ENCODE assay signal across 8 cellular contexts in the genomic region with DNA sequence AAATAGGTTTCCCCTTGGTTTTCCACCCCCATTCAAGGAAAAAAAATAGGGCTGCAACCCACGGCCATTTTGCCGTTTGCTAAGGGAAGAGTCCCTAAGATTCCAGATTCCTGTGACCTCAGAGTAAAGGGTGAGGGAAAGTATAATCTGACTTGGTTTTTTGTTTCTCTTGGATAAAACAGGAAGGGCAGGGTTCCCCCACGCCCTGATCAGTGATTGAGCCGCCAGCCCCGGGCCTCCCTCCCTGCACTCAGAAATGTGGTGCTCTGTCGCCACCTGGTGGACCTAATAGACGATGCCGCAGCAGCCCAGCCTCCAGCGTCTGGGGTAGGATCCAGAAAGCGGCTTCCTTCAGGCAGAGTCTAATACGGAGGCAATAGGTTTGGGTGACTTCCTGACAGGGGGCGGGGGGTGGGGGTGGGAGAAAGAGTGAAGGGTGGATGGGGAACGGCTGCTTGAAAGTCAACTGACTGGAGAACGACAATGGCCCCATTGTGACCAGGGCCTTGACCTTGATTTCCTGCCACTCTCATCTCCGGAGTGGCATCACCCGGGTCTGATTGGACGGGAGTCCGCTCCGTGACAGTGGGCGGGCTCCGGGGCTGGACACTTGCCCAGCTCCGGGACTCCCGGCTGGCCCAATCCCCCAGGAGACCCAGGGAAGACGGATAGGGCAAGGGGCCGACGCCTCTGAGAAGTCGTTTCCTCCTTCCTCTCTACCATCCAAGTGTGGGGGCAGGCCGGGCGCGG. TPM values are rescaled to one million over a fixed set of nuclear protein-coding genes. Genes with fewer than 3 reads are reported as not detected.
DNase-seq lines count a peak whose midpoint lies in the region; ATAC-seq and TF ChIP-seq lines count a peak whose summit lies in the region.

No MANE protein-coding gene starts in this region.

- H3K27me3 ChIP-seq in adrenal gland (no peaks in the 10 kb centered on the region), right atrium auricular region (no peaks in the 10 kb centered on the region), vagina (no peaks in the 10 kb centered on the region)

- peak overlapping the region in 2 of 4 donors; percentile 22 to 56 for H3K4me3 ChIP-seq in adrenal gland
- H3K4me3 ChIP-seq in right atrium auricular region, result peak overlapping the region; percentile 39 to 49
- H3K4me3 ChIP-seq in vagina, result peak overlapping the region; percentile 30 to 49

- H3K9me3 ChIP-seq in adrenal gland (replicated peaks in 1 of 3) (no peaks in the 10 kb centered on the region), right atrium auricular region (no peaks in the 10 kb centered on the region), vagina (no peaks in the 10 kb centered on the region)

- H3K4me1 ChIP-seq in adrenal gland (replicated peaks in 1 of 2) (peaks cover 0 to 8% of the 10 kb centered on the region in 2 donors), right atrium auricular region (peaks cover 0 to 14% of the 10 kb centered on the region in 2 donors), vagina (peaks cover 6% of the 10 kb centered on the region)

- intact Hi-C loops in adrenal gland (cut with DNase I) (loop anchor here (2.0 to 10.0 kb wide), 5 partner anchors 82 to 372 kb away; no protein-coding TSS in a partner anchor), vagina (cut with DNase I) (loop anchor here (2.0 kb wide), 1 partner anchor 84 kb away; no protein-coding TSS in a partner anchor)

- H3K27ac ChIP-seq in adrenal gland (peak overlapping the region in 4 of 5 donors; percentile 29 to 83 (median 53)), right atrium auricular region (peak overlapping the region; percentile 65 to 79), vagina (peak overlapping the region; percentile 68)

- ATAC-seq in HG02642 (IDR thresholded peaks at IDR 0.05; ENCODE audit: poor library complexity, unreplicated experiment), result peak; percentile 92

- TF ChIP-seq POLR2A in adrenal gland (IDR thresholded peaks at IDR 0.05) (no peak), vagina (IDR thresholded peaks at IDR 0.05) (no peak)

- WGBS in adrenal gland, 4 donors, result 2 to 5% (median 3%) methylated on average over 4 to 30 of the region's 30 CpGs

- peak; percentile 67 for DNase-seq in NCI-H1092 treated with DMSO at 0.1 percent for 48 hours (lab: John Stamatoyannopoulos, UW)
- peak; percentile 79 for DNase-seq in T follicular helper cell (ENCODE audit: low read depth)
- peak; percentile 88 to 96 (median 91) for DNase-seq in adrenal gland
- peak; percentile 92 for DNase-seq in right atrium auricular region (ENCODE audit: low spot score)
- peak; percentile 90 for DNase-seq in putamen (ENCODE audit: low spot score)
- no peak for DNase-seq in vagina (ENCODE audit: extremely low spot score in 2 of 2)

- TF ChIP-seq CTCF in GM12872 (IDR thresholded peaks at IDR 0.05; ENCODE audit: insufficient read depth, low read depth, low read length) (peak; percentile 78), adrenal gland (IDR thresholded peaks at IDR 0.05) (peak; percentile 82 to 98 (median 94)), right atrium auricular region (IDR thresholded peaks at IDR 0.05) (peak; percentile 80 to 95), vagina (IDR thresholded peaks at IDR 0.05) (peak; percentile 84 to 88 (median 87))

- H3K36me3 ChIP-seq in adrenal gland (replicated peaks in 1 of 2), result no peaks in the 10 kb centered on the region
- H3K36me3 ChIP-seq in right atrium auricular region, result no peaks in the 10 kb centered on the region
- H3K36me3 ChIP-seq in vagina, result no peaks in the 10 kb centered on the region

RNA-seq across cellular contexts. Expression of a gene that starts 17.8 kb away (rescaled TPM):
- 100 to 1,000 TPM; 145 to 605 (median 189) TPM for total RNA-seq in adrenal gland
- 100 to 1,000 TPM; 126 to 188 (median 152) TPM for polyA plus RNA-seq in adrenal gland
- total RNA-seq in right atrium auricular region, result 100 to 1,000 TPM in 1 of 2 donors, 10 to 100 TPM in 1; 89.8 to 143 TPM
- 51.6 TPM for total RNA-seq in vagina

RNA-seq across cellular contexts. Expression of a gene that starts 31.5 kb away (rescaled TPM):
- total RNA-seq in adrenal gland, result 10 to 100 TPM in 7 of 8 donors, 1 to 10 TPM in 1; 8.8 to 25.9 (median 13.8) TPM
- polyA plus RNA-seq in adrenal gland, result 10 to 100 TPM in 2 of 3 donors, 1 to 10 TPM in 1; 5.6 to 14.8 (median 10.9) TPM
- total RNA-seq in right atrium auricular region, result 10 to 100 TPM; 13.7 to 13.8 TPM
- 16.7 TPM for total RNA-seq in vagina

RNA-seq across cellular contexts. Expression of a gene that starts 43.3 kb away (rescaled TPM):
- total RNA-seq in adrenal gland, result 10 to 100 TPM; 19.0 to 37.0 (median 25.4) TPM
- 10 to 100 TPM in 1 of 3 donors, 1 to 10 TPM in 2; 4.9 to 14.0 (median 10.0) TPM for polyA plus RNA-seq in adrenal gland
- 10 to 100 TPM; 23.9 to 25.1 TPM for total RNA-seq in right atrium auricular region
- total RNA-seq in vagina, result 29.7 TPM

Comparison
In these comparisons a context has a peak if more than half of its experiments do, and no peak if none do; other contexts are left out.
1. DNase-seq: peak in NCI-H1092 treated with DMSO at 0.1 percent for 48 hours (single experiment), T follicular helper cell (single experiment), adrenal gland (7 of 7), right atrium auricular region (single experiment) and putamen (single experiment); none in vagina (0 of 2).
2. Peak in every context shown above with its lines, with median percentiles within 50 percentile points of each other: CTCF ChIP-seq and H3K27ac ChIP-seq.